Comparison of ENCODE assay signal across 1 cellular context in genomic region chr22:37187891-37188761, GRCh38.
TF ChIP-seq lines count a peak whose summit lies in the region.

Gene C1QTNF6, minus strand, starts transcription at chr22:37188247. Its CDS starts 34 bp downstream, at chr22:37188213.

TF ChIP-seq in HepG2, 621 proteins besides CTCF, POLR2A, EP300 and RAD21 (continued from another document):
- 0 out of 2 replicates have a peak, but pooled peaks have one; percentile 17 for TF ChIP-seq UBTF (CRISPR knock-in tag; IDR thresholded peaks at IDR 0.05)
- TF ChIP-seq AGO2 (optimal IDR thresholded peaks at IDR 0.05; ENCODE audit: low read depth, low read length): peak; percentile 33
